In the genomic region with DNA sequence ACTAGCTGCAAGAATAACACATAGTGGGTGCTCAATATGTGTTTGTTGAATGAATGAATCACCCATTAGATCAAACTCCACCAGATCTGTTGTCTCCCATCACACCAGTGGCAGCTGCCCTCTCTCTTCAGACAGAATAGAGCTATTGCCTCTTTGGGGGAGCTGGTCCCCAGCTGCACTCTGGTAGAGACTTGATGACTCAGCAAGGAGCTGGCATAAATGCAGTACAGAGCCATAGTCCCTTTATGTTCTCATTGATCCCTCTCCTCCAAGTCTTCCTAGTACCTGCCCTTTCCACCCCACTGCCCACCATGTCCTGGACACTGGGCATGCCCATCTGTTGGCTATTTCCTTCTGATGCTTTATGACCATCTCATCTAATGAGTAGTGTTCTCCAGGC, we compare ENCODE assay signal across 8 cellular contexts.
"Had no signal": no experiment of that assay in that cellular context is flagged by ENCODE, and none has a peak within 500 bp of the region (broad histone marks: within the 10 kb centered on the region; RNA-seq: fewer than 3 reads in every experiment).

No MANE protein-coding gene starts in this region.

- H3K4me3 Mint-ChIP-seq: H9, IgD-negative memory B cell had no signal

- DNase-seq: GM23248, GOT3, H9, HCEC 1CT, KG1 had no signal

- H3K36me3 Mint-ChIP-seq: IgD-negative memory B cell had no signal

- H3K27ac ChIP-seq: GM23248, HL-60 had no signal

- H3K4me1 Mint-ChIP-seq: IgD-negative memory B cell had no signal

- H2AFZ ChIP-seq: GM23248 had no signal

- H3K27me3 Mint-ChIP-seq: IgD-negative memory B cell had no signal

- H3K9ac ChIP-seq: GM23248 had no signal

- H3K27ac Mint-ChIP-seq: H9, IgD-negative memory B cell had no signal

- FAIRE-seq: H54 had no signal

- H3K4me3 ChIP-seq: GM23248 had no signal
